In genomic region chr4:88628746-88629145, GRCh38 we compare ENCODE assay signal across 1 cellular context.
TF ChIP-seq lines count a peak whose summit lies in the region.

No MANE protein-coding gene starts in this region.

TF ChIP-seq in IMR-90, 13 proteins besides CTCF, POLR2A, EP300 and RAD21 (continued from another document):
- TF ChIP-seq ELK1 (IDR thresholded peaks at IDR 0.05; ENCODE audit: borderline replicate concordance, low read depth, low read length) (no peak), RFX5 (IDR thresholded peaks at IDR 0.05; ENCODE audit: low read depth, low read length) (no peak)
